Comparison of ENCODE assay signal across 2 cellular contexts in genomic region chr5:148969291-148969690, GRCh38.
TF ChIP-seq lines count a peak whose summit lies in the region.

No MANE protein-coding gene starts in this region.

TF ChIP-seq in SK-N-SH, 30 proteins besides CTCF, POLR2A, EP300 and RAD21 (continued from another document):
- TF ChIP-seq FOXJ3 (CRISPR knock-in tag; IDR thresholded peaks at IDR 0.05) (no peak), NRF1 (IDR thresholded peaks at IDR 0.05; ENCODE audit: low read depth, low read length) (no peak), JUND (IDR thresholded peaks at IDR 0.05) (no peak), FOXM1 (IDR thresholded peaks at IDR 0.05; ENCODE audit: low read depth) (no peak), REST (IDR thresholded peaks at IDR 0.05; ENCODE audit: low read depth, low read length) (no peak), YY1 (IDR thresholded peaks at IDR 0.05; ENCODE audit: low read depth) (no peak), NFIC (IDR thresholded peaks at IDR 0.05; ENCODE audit: borderline replicate concordance) (no peak), MEF2A (IDR thresholded peaks at IDR 0.05; ENCODE audit: borderline replicate concordance, low read depth) (no peak), ZBTB33 (IDR thresholded peaks at IDR 0.05; ENCODE audit: borderline replicate concordance, low read depth) (no peak), MXI1 (IDR thresholded peaks at IDR 0.05; ENCODE audit: low read depth, low read length) (no peak), EZH2phosphoT487 (IDR thresholded peaks at IDR 0.05; ENCODE audit: borderline replicate concordance, low read depth) (no peak), SMC3 (IDR thresholded peaks at IDR 0.05; ENCODE audit: low read depth, low read length) (no peak), PBX3 (IDR thresholded peaks at IDR 0.05) (no peak)

TF ChIP-seq in SK-N-SH treated with all-trans-retinoic acid at 6 μM for 48 hours, 23 proteins besides CTCF, POLR2A, EP300 and RAD21 (continued from another document):
- no peak for TF ChIP-seq POU6F1 (CRISPR knock-in tag; IDR thresholded peaks at IDR 0.05; ENCODE audit: borderline replicate concordance, low read depth)
- TF ChIP-seq BACH2 (CRISPR knock-in tag; IDR thresholded peaks at IDR 0.05; ENCODE audit: borderline replicate concordance) = no peak
- TF ChIP-seq ZC3H10 (CRISPR knock-in tag; IDR thresholded peaks at IDR 0.05) = no peak
- no peak for TF ChIP-seq ZFP30 (CRISPR knock-in tag; IDR thresholded peaks at IDR 0.05)
- TF ChIP-seq ARNTL (CRISPR knock-in tag; IDR thresholded peaks at IDR 0.05; ENCODE audit: borderline replicate concordance, low read depth) = no peak
